ENCODE assay signal across 33 cellular contexts in the genomic region with DNA sequence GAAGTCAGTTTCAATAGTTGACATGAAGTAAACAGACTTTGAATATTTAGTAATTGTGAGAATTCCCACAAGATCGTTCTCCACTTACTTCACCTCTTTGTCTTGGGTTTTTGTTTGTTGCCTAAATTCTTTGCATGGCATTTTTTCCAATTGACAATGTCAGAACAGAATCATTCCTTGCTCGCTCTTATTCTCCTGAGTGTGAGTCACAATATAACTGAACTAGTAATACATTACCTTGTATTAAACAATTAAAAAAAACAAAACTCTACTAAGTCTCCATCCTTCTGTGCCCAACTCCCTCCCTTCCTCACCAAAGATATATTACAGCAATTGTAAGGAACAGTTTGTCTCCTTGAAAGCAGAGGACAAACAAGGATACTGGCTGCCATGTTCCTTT.
"Had no signal": no experiment of that assay in that cellular context is flagged by ENCODE, and none has a peak within 500 bp of the region (broad histone marks: within the 10 kb centered on the region; RNA-seq: fewer than 3 reads in every experiment).

No MANE protein-coding gene starts in this region.

- H3K36me3 ChIP-seq: brain microvascular endothelial cell, Peyer's patch had no signal

- ATAC-seq: activated CD8-positive, alpha-beta memory T cell treated with anti-CD3 and anti-CD28 coated beads, Interleukin-2, amount 10 ng/mL, durations not matched to agents 7 days and 5 days; activated naive CD8-positive, alpha-beta T cell treated with anti-CD3 and anti-CD28 coated beads, Interleukin-2, amount 50 U/mL, for 24 hours; PC-3; SK-N-SH treated with all-trans-retinoic acid at 6 μM for 48 hours; T-cell; T-helper 17 cell had no signal

- H3K36me3 Mint-ChIP-seq: activated CD8-positive, alpha-beta memory T cell treated with anti-CD3 and anti-CD28 coated beads, Interleukin-2, amount 10 ng/mL, durations not matched to agents 7 days and 5 days; activated naive CD4-positive, alpha-beta T cell treated with anti-CD3 and anti-CD28 coated beads, Interleukin-2, amount 10 ng/mL, durations not matched to agents 7 days and 5 days; activated naive CD8-positive, alpha-beta T cell; T-cell had no signal

- H3K27me3 ChIP-seq: brain microvascular endothelial cell, Peyer's patch had no signal

- H3K4me1 ChIP-seq: Peyer's patch had no signal

- DNase-seq: activated B cell treated with CpG ODN at 0.5 μM for 24 hours; activated CD4-positive, alpha-beta memory T cell treated with anti-CD3 and anti-CD28 coated beads, Interleukin-2, amount 10 ng/mL, durations not matched to agents 7 days and 5 days; activated CD4-positive, alpha-beta T cell treated with anti-CD3 and anti-CD28 coated beads for 48 hours; activated CD4-positive, CD25-positive, alpha-beta regulatory T cell treated with anti-CD3 and anti-CD28 coated beads, Interleukin-2, amount 50 U/mL, for 72 hours; activated CD8-positive, alpha-beta memory T cell treated with anti-CD3 and anti-CD28 coated beads for 24 hours; activated CD8-positive, alpha-beta memory T cell treated with anti-CD3 and anti-CD28 coated beads, Interleukin-2, amount 10 ng/mL, durations not matched to agents 7 days and 5 days; activated CD8-positive, alpha-beta memory T cell treated with anti-CD3 and anti-CD28 coated beads, Interleukin-2, amount 50 U/mL, for 48 hours; activated effector memory CD4-positive, alpha-beta T cell treated with Interleukin-2 at 50 U/mL for 16 hours; activated naive CD4-positive, alpha-beta T cell treated with anti-CD3 and anti-CD28 coated beads, Interleukin-2, amount 10 ng/mL, durations not matched to agents 7 days and 5 days; activated naive CD8-positive, alpha-beta T cell treated with anti-CD3 and anti-CD28 coated beads, Interleukin-2, amount 50 U/mL, for 24 hours; activated T-cell treated with anti-CD3 and anti-CD28 coated beads, Interleukin-2, amount 50 U/mL, for 48 hours; anterior cingulate cortex; brain microvascular endothelial cell; central memory CD4-positive, alpha-beta T cell; NCI-H1092 treated with DMSO at 0.1 percent for 48 hours; NCI-H146; NCI-H187; NCI-H2029 treated with DMSO at 0.1 percent for 48 hours; NCI-H2107; NCI-H2171; NCI-H510A; NCI-H526; NCI-H748 treated with DMSO at 0.1 percent for 48 hours; NK-92 treated with Interleukin-12 subunit alpha and Interleukin-12 subunit beta, amount 100 ng/mL, for 24 hours; PC-3; Peyer's patch; RPMI8226; SIG-M5; T-cell; T-helper 17 cell had no signal

- H3K9me3 ChIP-seq: Peyer's patch had no signal

- H3K4me3 ChIP-seq: Peyer's patch had no signal

- H3K4me3 Mint-ChIP-seq: activated B cell treated with CpG ODN at 0.5 μM for 24 hours; activated CD4-positive, alpha-beta memory T cell treated with anti-CD3 and anti-CD28 coated beads, Interleukin-2, amount 10 ng/mL, durations not matched to agents 7 days and 5 days; activated CD8-positive, alpha-beta memory T cell treated with anti-CD3 and anti-CD28 coated beads, Interleukin-2, amount 10 ng/mL, durations not matched to agents 7 days and 5 days; activated naive CD4-positive, alpha-beta T cell treated with anti-CD3 and anti-CD28 coated beads, Interleukin-2, amount 10 ng/mL, durations not matched to agents 7 days and 5 days; activated naive CD8-positive, alpha-beta T cell; activated naive CD8-positive, alpha-beta T cell treated with anti-CD3 and anti-CD28 coated beads, Interleukin-2, amount 50 U/mL, for 24 hours; T-cell; T-helper 17 cell had no signal

- H3K27me3 Mint-ChIP-seq: activated B cell treated with CpG ODN at 0.5 μM for 24 hours; activated CD4-positive, alpha-beta memory T cell treated with anti-CD3 and anti-CD28 coated beads, Interleukin-2, amount 10 ng/mL, durations not matched to agents 7 days and 5 days; activated CD8-positive, alpha-beta memory T cell treated with anti-CD3 and anti-CD28 coated beads, Interleukin-2, amount 10 ng/mL, durations not matched to agents 7 days and 5 days; activated naive CD4-positive, alpha-beta T cell treated with anti-CD3 and anti-CD28 coated beads, Interleukin-2, amount 10 ng/mL, durations not matched to agents 7 days and 5 days; activated naive CD8-positive, alpha-beta T cell; activated naive CD8-positive, alpha-beta T cell treated with anti-CD3 and anti-CD28 coated beads, Interleukin-2, amount 50 U/mL, for 24 hours; T-cell; T-helper 17 cell had no signal

- H3K27ac ChIP-seq: brain microvascular endothelial cell, Peyer's patch, VCaP had no signal

- H3K27ac Mint-ChIP-seq: activated B cell treated with CpG ODN at 0.5 μM for 24 hours; activated CD4-positive, alpha-beta memory T cell treated with anti-CD3 and anti-CD28 coated beads, Interleukin-2, amount 10 ng/mL, durations not matched to agents 7 days and 5 days; activated CD8-positive, alpha-beta memory T cell treated with anti-CD3 and anti-CD28 coated beads, Interleukin-2, amount 10 ng/mL, durations not matched to agents 7 days and 5 days; activated naive CD4-positive, alpha-beta T cell treated with anti-CD3 and anti-CD28 coated beads, Interleukin-2, amount 10 ng/mL, durations not matched to agents 7 days and 5 days; activated naive CD8-positive, alpha-beta T cell; activated naive CD8-positive, alpha-beta T cell treated with anti-CD3 and anti-CD28 coated beads, Interleukin-2, amount 50 U/mL, for 24 hours; T-cell; T-helper 17 cell had no signal

- H3K4me1 Mint-ChIP-seq: activated B cell treated with CpG ODN at 0.5 μM for 24 hours; activated CD4-positive, alpha-beta memory T cell treated with anti-CD3 and anti-CD28 coated beads, Interleukin-2, amount 10 ng/mL, durations not matched to agents 7 days and 5 days; activated CD8-positive, alpha-beta memory T cell treated with anti-CD3 and anti-CD28 coated beads, Interleukin-2, amount 10 ng/mL, durations not matched to agents 7 days and 5 days; activated naive CD4-positive, alpha-beta T cell treated with anti-CD3 and anti-CD28 coated beads, Interleukin-2, amount 10 ng/mL, durations not matched to agents 7 days and 5 days; activated naive CD8-positive, alpha-beta T cell treated with anti-CD3 and anti-CD28 coated beads, Interleukin-2, amount 50 U/mL, for 24 hours; T-cell; T-helper 17 cell had no signal
